ENCODE assay signal across 35 cellular contexts in genomic region chr2:223369889-223370288, GRCh38.
"Had no signal": no experiment of that assay in that cellular context is flagged by ENCODE, and none has a peak within 500 bp of the region (broad histone marks: within the 10 kb centered on the region; RNA-seq: fewer than 3 reads in every experiment).

No MANE protein-coding gene starts in this region.

- DNase-seq: Karpas-422, Kasumi-1, KG1, MG63, MM.1S, MV-4-11, NCI-H1048, NCI-H1092, NCI-H1092 treated with DMSO at 0.1 percent for 48 hours, NCI-H1105, NCI-H1105 treated with DMSO at 0.1 percent for 48 hours, NCI-H1417, NCI-H1417 treated with DMSO at 0.1 percent for 48 hours, NCI-H1436, NCI-H1436 treated with DMSO at 0.1 percent for 48 hours, NCI-H146, NCI-H1694, NCI-H1694 treated with DMSO at 0.1 percent for 48 hours, NCI-H187, NCI-H187 treated with DMSO at 0.1 percent for 48 hours, NCI-H1930, NCI-H2029, NCI-H2029 treated with DMSO at 0.1 percent for 48 hours, NCI-H2081, NCI-H2081 treated with DMSO at 0.1 percent for 48 hours, NCI-H2107, NCI-H2171, NCI-H2171 treated with DMSO at 0.1 percent for 48 hours, NCI-H2227 treated with DMSO at 0.1 percent for 48 hours, NCI-H226, NCI-H345, NCI-H446, NCI-H446 treated with DMSO at 0.1 percent for 48 hours, NCI-H524 had no signal

- H3K4me3 ChIP-seq: MG63 had no signal

- H3K27ac ChIP-seq: KMS-11 had no signal

- H3K9me3 ChIP-seq: MG63 had no signal

- H3K36me3 ChIP-seq: MG63 had no signal
